1 cellular context compared by ENCODE assay signal in genomic region chr17:49191917-49192741, GRCh38.
TF ChIP-seq lines count a peak whose summit lies in the region.

No MANE protein-coding gene starts in this region.

TF ChIP-seq in K562, 482 proteins besides CTCF, POLR2A, EP300 and RAD21 (continued from another document and continues in another):
- TF ChIP-seq NFE2 (IDR thresholded peaks at IDR 0.05; ENCODE audit: low read depth) (no peak), TBL1XR1 (IDR thresholded peaks at IDR 0.05; ENCODE audit: low read length in 2 of 2) (peak; percentile 28 to 96; a peak in 3 of 4 replicates), ZNF347 (CRISPR knock-in tag; IDR thresholded peaks at IDR 0.05; ENCODE audit: low read depth) (no peak), NR4A1 (CRISPR knock-in tag; IDR thresholded peaks at IDR 0.05) (no peak), NR4A1 (tag; IDR thresholded peaks at IDR 0.05) (peak; percentile 33; the same call in 1 of the 2 replicates), BMI1 (IDR thresholded peaks at IDR 0.05; ENCODE audit: low read length) (no peak), ZNF133 (CRISPR knock-in tag; IDR thresholded peaks at IDR 0.05) (no peak), PTBP1 (IDR thresholded peaks at IDR 0.05; ENCODE audit: low read depth, low read length) (0 out of 2 replicates have a peak, but pooled peaks have one; percentile 36), AFF4 (CRISPR knock-in tag; IDR thresholded peaks at IDR 0.05) (peak; percentile 33; the same call in 1 of the 2 replicates), ZNF57 (CRISPR knock-in tag; IDR thresholded peaks at IDR 0.05) (no peak), RCOR1 (IDR thresholded peaks at IDR 0.05; ENCODE audit: borderline replicate concordance in 1 of 2, low read depth in 2 of 2, low read length in 2 of 2) (peak; percentile 55 to 77; a peak in 3 of 4 replicates), CHD2 (IDR thresholded peaks at IDR 0.05; ENCODE audit: low read depth, low read length) (peak; percentile 71), NBN (IDR thresholded peaks at IDR 0.05; ENCODE audit: low read depth) (peak; percentile 89), ELF2 (CRISPR knock-in tag; IDR thresholded peaks at IDR 0.05) (no peak), ZNF707 (CRISPR knock-in tag; conservative IDR thresholded peaks at IDR 0.05) (no peak), ZNF551 (CRISPR knock-in tag; IDR thresholded peaks at IDR 0.05) (no peak), U2AF1 (optimal IDR thresholded peaks at IDR 0.05; ENCODE audit: low read depth, low read length) (no peak), HNRNPK (IDR thresholded peaks at IDR 0.05; ENCODE audit: low read depth, low read length, poor library complexity, severe bottlenecking) (no peak), BRD4 (IDR thresholded peaks at IDR 0.05) (peak; percentile 98), BRF1 (IDR thresholded peaks at IDR 0.05; ENCODE audit: borderline replicate concordance, extremely low read depth, insufficient read length) (peak; percentile 89), NFIX (CRISPR knock-in tag; IDR thresholded peaks at IDR 0.05; ENCODE audit: low read depth) (no peak), ZNF253 (CRISPR knock-in tag; conservative IDR thresholded peaks at IDR 0.05) (no peak), ATF4 (CRISPR knock-in tag; IDR thresholded peaks at IDR 0.05) (no peak), HCFC1 (IDR thresholded peaks at IDR 0.05; ENCODE audit: low read depth, low read length) (peak; percentile 4; the same call in 1 of the 2 replicates), KLF6 (CRISPR knock-in tag; IDR thresholded peaks at IDR 0.05; ENCODE audit: borderline replicate concordance) (peak; percentile 15; the same call in 1 of the 2 replicates), FUS (optimal IDR thresholded peaks at IDR 0.05; ENCODE audit: low read depth, low read length) (no peak), CSDE1 (IDR thresholded peaks at IDR 0.05) (peak in 1 of 2 experiments; percentile 76; a peak in 2 of 4 replicates), ZKSCAN3 (CRISPR knock-in tag; IDR thresholded peaks at IDR 0.05) (no peak), PHB2 (IDR thresholded peaks at IDR 0.05; ENCODE audit: low read depth) (no peak), FOXA3 (CRISPR knock-in tag; conservative IDR thresholded peaks at IDR 0.05 in 1 of 2, IDR thresholded peaks at IDR 0.05 in 1 of 2) (no peak), RBM39 (optimal IDR thresholded peaks at IDR 0.05; ENCODE audit: low read depth, low read length) (peak; percentile 82), ELF4 (CRISPR knock-in tag; IDR thresholded peaks at IDR 0.05) (no peak), TRIM25 (IDR thresholded peaks at IDR 0.05; ENCODE audit: borderline replicate concordance) (no peak), GATA2 (CRISPR knock-in tag; IDR thresholded peaks at IDR 0.05) (no peak), DIDO1 (tag; IDR thresholded peaks at IDR 0.05; ENCODE audit: low read depth) (0 out of 2 replicates have a peak, but pooled peaks have one; percentile 25), RFX5 (IDR thresholded peaks at IDR 0.05; ENCODE audit: low read depth, low read length) (peak; percentile 61; the same call in 1 of the 2 replicates), ZNF224 (CRISPR knock-in tag; IDR thresholded peaks at IDR 0.05) (no peak), MYC (IDR thresholded peaks at IDR 0.05; ENCODE audit: low read depth, low read length) (peak; percentile 98), MYC (CRISPR knock-in tag; IDR thresholded peaks at IDR 0.05; ENCODE audit: borderline replicate concordance, low read depth) (peak; percentile 81; the same call in 1 of the 2 replicates), BRD9 (IDR thresholded peaks at IDR 0.05; ENCODE audit: low read depth, partially characterized antibody) (peak; percentile 96), MTA2 (IDR thresholded peaks at IDR 0.05; ENCODE audit: low read depth) (peak; percentile 35; the same call in 1 of the 2 replicates), ARID1B (IDR thresholded peaks at IDR 0.05) (peak; percentile 83), ZNF431 (CRISPR knock-in tag; IDR thresholded peaks at IDR 0.05) (peak; percentile 66), SNIP1 (IDR thresholded peaks at IDR 0.05; ENCODE audit: low read depth) (no peak), EWSR1 (IDR thresholded peaks at IDR 0.05; ENCODE audit: borderline replicate concordance, low read depth, partially characterized antibody) (no peak), ZNF146 (CRISPR knock-in tag; IDR thresholded peaks at IDR 0.05; ENCODE audit: unreplicated experiment) (no peak), RB1 (IDR thresholded peaks at IDR 0.05; ENCODE audit: low read depth) (peak; percentile 70)
- TF ChIP-seq, protein P1, sequence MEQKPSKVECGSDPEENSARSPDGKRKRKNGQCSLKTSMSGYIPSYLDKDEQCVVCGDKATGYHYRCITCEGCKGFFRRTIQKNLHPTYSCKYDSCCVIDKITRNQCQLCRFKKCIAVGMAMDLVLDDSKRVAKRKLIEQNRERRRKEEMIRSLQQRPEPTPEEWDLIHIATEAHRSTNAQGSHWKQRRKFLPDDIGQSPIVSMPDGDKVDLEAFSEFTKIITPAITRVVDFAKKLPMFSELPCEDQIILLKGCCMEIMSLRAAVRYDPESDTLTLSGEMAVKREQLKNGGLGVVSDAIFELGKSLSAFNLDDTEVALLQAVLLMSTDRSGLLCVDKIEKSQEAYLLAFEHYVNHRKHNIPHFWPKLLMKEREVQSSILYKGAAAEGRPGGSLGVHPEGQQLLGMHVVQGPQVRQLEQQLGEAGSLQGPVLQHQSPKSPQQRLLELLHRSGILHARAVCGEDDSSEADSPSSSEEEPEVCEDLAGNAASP (IDR thresholded peaks at IDR 0.05) = no peak
- TF ChIP-seq, protein P2, sequence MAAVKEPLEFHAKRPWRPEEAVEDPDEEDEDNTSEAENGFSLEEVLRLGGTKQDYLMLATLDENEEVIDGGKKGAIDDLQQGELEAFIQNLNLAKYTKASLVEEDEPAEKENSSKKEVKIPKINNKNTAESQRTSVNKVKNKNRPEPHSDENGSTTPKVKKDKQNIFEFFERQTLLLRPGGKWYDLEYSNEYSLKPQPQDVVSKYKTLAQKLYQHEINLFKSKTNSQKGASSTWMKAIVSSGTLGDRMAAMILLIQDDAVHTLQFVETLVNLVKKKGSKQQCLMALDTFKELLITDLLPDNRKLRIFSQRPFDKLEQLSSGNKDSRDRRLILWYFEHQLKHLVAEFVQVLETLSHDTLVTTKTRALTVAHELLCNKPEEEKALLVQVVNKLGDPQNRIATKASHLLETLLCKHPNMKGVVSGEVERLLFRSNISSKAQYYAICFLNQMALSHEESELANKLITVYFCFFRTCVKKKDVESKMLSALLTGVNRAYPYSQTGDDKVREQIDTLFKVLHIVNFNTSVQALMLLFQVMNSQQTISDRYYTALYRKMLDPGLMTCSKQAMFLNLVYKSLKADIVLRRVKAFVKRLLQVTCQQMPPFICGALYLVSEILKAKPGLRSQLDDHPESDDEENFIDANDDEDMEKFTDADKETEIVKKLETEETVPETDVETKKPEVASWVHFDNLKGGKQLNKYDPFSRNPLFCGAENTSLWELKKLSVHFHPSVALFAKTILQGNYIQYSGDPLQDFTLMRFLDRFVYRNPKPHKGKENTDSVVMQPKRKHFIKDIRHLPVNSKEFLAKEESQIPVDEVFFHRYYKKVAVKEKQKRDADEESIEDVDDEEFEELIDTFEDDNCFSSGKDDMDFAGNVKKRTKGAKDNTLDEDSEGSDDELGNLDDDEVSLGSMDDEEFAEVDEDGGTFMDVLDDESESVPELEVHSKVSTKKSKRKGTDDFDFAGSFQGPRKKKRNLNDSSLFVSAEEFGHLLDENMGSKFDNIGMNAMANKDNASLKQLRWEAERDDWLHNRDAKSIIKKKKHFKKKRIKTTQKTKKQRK (IDR thresholded peaks at IDR 0.05; ENCODE audit: borderline replicate concordance, low read depth, low read length) = 0 out of 2 replicates have a peak, but pooled peaks have one; percentile 13
- TF ChIP-seq, protein P3, sequence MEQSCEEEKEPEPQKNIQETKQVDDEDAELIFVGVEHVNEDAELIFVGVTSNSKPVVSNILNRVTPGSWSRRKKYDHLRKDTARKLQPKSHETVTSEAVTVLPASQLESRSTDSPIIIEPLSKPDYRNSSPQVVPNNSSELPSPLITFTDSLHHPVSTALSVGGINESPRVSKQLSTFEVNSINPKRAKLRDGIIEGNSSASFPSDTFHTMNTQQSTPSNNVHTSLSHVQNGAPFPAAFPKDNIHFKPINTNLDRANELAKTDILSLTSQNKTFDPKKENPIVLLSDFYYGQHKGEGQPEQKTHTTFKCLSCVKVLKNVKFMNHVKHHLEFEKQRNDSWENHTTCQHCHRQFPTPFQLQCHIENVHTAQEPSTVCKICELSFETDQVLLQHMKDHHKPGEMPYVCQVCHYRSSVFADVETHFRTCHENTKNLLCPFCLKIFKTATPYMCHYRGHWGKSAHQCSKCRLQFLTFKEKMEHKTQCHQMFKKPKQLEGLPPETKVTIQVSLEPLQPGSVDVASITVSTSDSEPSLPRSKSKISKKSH (CRISPR knock-in tag; IDR thresholded peaks at IDR 0.05) = no peak
- TF ChIP-seq, protein P4, sequence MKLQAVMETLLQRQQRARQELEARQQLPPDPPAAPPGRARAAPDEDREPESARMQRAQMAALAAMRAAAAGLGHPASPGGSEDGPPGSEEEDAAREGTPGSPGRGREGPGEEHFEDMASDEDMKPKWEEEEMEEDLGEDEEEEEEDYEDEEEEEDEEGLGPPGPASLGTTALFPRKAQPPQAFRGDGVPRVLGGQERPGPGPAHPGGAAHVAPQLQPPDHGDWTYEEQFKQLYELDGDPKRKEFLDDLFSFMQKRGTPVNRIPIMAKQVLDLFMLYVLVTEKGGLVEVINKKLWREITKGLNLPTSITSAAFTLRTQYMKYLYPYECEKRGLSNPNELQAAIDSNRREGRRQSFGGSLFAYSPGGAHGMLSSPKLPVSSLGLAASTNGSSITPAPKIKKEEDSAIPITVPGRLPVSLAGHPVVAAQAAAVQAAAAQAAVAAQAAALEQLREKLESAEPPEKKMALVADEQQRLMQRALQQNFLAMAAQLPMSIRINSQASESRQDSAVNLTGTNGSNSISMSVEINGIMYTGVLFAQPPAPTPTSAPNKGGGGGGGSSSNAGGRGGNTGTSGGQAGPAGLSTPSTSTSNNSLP (IDR thresholded peaks at IDR 0.05; ENCODE audit: borderline replicate concordance, low read depth, low read length) = no peak
- TF ChIP-seq, protein P5, sequence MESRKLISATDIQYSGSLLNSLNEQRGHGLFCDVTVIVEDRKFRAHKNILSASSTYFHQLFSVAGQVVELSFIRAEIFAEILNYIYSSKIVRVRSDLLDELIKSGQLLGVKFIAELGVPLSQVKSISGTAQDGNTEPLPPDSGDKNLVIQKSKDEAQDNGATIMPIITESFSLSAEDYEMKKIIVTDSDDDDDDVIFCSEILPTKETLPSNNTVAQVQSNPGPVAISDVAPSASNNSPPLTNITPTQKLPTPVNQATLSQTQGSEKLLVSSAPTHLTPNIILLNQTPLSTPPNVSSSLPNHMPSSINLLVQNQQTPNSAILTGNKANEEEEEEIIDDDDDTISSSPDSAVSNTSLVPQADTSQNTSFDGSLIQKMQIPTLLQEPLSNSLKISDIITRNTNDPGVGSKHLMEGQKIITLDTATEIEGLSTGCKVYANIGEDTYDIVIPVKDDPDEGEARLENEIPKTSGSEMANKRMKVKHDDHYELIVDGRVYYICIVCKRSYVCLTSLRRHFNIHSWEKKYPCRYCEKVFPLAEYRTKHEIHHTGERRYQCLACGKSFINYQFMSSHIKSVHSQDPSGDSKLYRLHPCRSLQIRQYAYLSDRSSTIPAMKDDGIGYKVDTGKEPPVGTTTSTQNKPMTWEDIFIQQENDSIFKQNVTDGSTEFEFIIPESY (CRISPR knock-in tag; IDR thresholded peaks at IDR 0.05) = peak; percentile 60
- TF ChIP-seq, protein P6, sequence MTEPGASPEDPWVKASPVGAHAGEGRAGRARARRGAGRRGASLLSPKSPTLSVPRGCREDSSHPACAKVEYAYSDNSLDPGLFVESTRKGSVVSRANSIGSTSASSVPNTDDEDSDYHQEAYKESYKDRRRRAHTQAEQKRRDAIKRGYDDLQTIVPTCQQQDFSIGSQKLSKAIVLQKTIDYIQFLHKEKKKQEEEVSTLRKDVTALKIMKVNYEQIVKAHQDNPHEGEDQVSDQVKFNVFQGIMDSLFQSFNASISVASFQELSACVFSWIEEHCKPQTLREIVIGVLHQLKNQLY (CRISPR knock-in tag; conservative IDR thresholded peaks at IDR 0.05) = peak in 1 of 2 experiments; percentile 60; a peak in 1 of 4 replicates
